In genomic region chr4:180766903-180767302, GRCh38 we compare ENCODE assay signal across 14 cellular contexts.
DNase-seq lines count a peak whose midpoint lies in the region; ATAC-seq and TF ChIP-seq lines count a peak whose summit lies in the region.
"Had no signal": no experiment of that assay in that cellular context is flagged by ENCODE, and none has a peak within 500 bp of the region (broad histone marks: within the 10 kb centered on the region; RNA-seq: fewer than 3 reads in every experiment).

No MANE protein-coding gene starts in this region.

- no peak overlapping the region for H2AFZ ChIP-seq in GM23338

- H3K27me3 Mint-ChIP-seq in GM23338 (ENCODE audit: insufficient read depth, low read depth, poor library complexity) = peaks cover 3% of the 10 kb centered on the region
- H3K27me3 Mint-ChIP-seq in mesothelial cell of epicardium (ENCODE audit: low read depth) = no peaks in the 10 kb centered on the region
- no peaks in the 10 kb centered on the region for H3K27me3 Mint-ChIP-seq in activated CD8-positive, alpha-beta T cell treated with anti-CD3 and anti-CD28 coated beads for 36 hours
- H3K27me3 Mint-ChIP-seq: B cell; CD4-positive, alpha-beta memory T cell had no signal

- H3K9me3 Mint-ChIP-seq in GM23338 (no peaks in the 10 kb centered on the region), mesothelial cell of epicardium (no peaks in the 10 kb centered on the region)
- H3K9me3 Mint-ChIP-seq in activated CD8-positive, alpha-beta T cell treated with anti-CD3 and anti-CD28 coated beads for 36 hours = no peaks in the 10 kb centered on the region

- TF ChIP-seq EP300 in tibial nerve (IDR thresholded peaks at IDR 0.05) = no peak

- H4K20me1 ChIP-seq in GM23338 (replicated peaks; ENCODE audit: insufficient read depth) = no peaks in the 10 kb centered on the region

- H3K9ac ChIP-seq in HUES64 (ENCODE audit: low read depth, low read length) = no peak overlapping the region

- TF ChIP-seq POLR2A in tibial nerve (IDR thresholded peaks at IDR 0.05) = no peak

- H3K36me3 Mint-ChIP-seq in GM23338 (ENCODE audit: low read depth) (no peaks in the 10 kb centered on the region), mesothelial cell of epicardium (no peaks in the 10 kb centered on the region)
- H3K36me3 Mint-ChIP-seq in activated CD8-positive, alpha-beta T cell treated with anti-CD3 and anti-CD28 coated beads for 36 hours (ENCODE audit: low read depth) = no peaks in the 10 kb centered on the region
- H3K36me3 Mint-ChIP-seq: CD4-positive, alpha-beta memory T cell had no signal

- peak overlapping the region; percentile 0; the same call in 1 of the 2 replicates for H3K4me2 ChIP-seq in GM23338

- peak overlapping the region; percentile 90 for H3K27ac Mint-ChIP-seq in GM23338
- H3K27ac Mint-ChIP-seq in mesothelial cell of epicardium = peak overlapping the region; percentile 8
- no peak overlapping the region for H3K27ac Mint-ChIP-seq in activated CD8-positive, alpha-beta T cell treated with anti-CD3 and anti-CD28 coated beads for 36 hours
- H3K27ac Mint-ChIP-seq: B cell; CD4-positive, alpha-beta memory T cell had no signal

- TF ChIP-seq CTCF in GM23338 (conservative IDR thresholded peaks at IDR 0.05; ENCODE audit: low read depth in 2 of 2) (no peak), mesothelial cell of epicardium (IDR thresholded peaks at IDR 0.05; ENCODE audit: unreplicated experiment) (no peak), tibial nerve (IDR thresholded peaks at IDR 0.05) (no peak)
- TF ChIP-seq CTCF in activated CD8-positive, alpha-beta T cell treated with anti-CD3 and anti-CD28 coated beads for 36 hours (IDR thresholded peaks at IDR 0.05) = no peak

- ATAC-seq in GM23338 = peak; percentile 53
- no peak for ATAC-seq in activated CD8-positive, alpha-beta T cell treated with anti-CD3 and anti-CD28 coated beads for 36 hours
- ATAC-seq: HepG2, SK-N-SH treated with all-trans-retinoic acid at 6 μM for 48 hours had no signal

- POLR2A ChIA-PET in activated CD8-positive, alpha-beta T cell treated with anti-CD3 and anti-CD28 coated beads for 36 hours (lab: Charles Lee) = no interaction called here

- 89% methylated on average over 6 of the region's 6 CpGs for WGBS in HUES64
- WGBS in tibial nerve, 2 donors = 54 to 55% methylated on average over 6 of the region's 6 CpGs

- H3K4me1 ChIP-seq in GM23338 (ENCODE audit: insufficient read depth) = peaks cover 13% of the 10 kb centered on the region; the same call in 1 of the 2 replicates
- H3K4me1 ChIP-seq in HUES64 (ENCODE audit: insufficient read depth, low read length) = peaks cover 21% of the 10 kb centered on the region
- peaks cover 0 to 3% (median 0%) of the 10 kb centered on the region in 4 donors for H3K4me1 ChIP-seq in tibial nerve
- H3K4me1 ChIP-seq: Peyer's patch had no signal

- DNase-seq in GM23338 (ENCODE audit: low spot score) = no peak
- DNase-seq in astrocyte of the hippocampus (ENCODE audit: low read depth, low spot score) = peak; percentile 47
- DNase-seq in mesothelial cell of epicardium (ENCODE audit: low spot score in 2 of 2, unreplicated experiment in 2 of 2) = no peak
- no peak for DNase-seq in tibial nerve (ENCODE audit: low spot score in 2 of 2)
- DNase-seq in activated CD8-positive, alpha-beta T cell treated with anti-CD3 and anti-CD28 coated beads for 36 hours = no peak
- DNase-seq in NCI-H510A (lab: John Stamatoyannopoulos, UW) = no peak
- DNase-seq: CD4-positive, alpha-beta memory T cell; NCI-H2227 treated with DMSO at 0.1 percent for 48 hours; Peyer's patch; Right ventricle myocardium superior had no signal

- intact Hi-C loops in activated CD8-positive, alpha-beta T cell treated with anti-CD3 and anti-CD28 coated beads for 36 hours (cut with micrococcal nuclease) = no loop called here

- no peaks in the 10 kb centered on the region for H3K27me3 ChIP-seq in GM23338 (ENCODE audit: insufficient read depth)
- no peaks in the 10 kb centered on the region for H3K27me3 ChIP-seq in HUES64 (ENCODE audit: insufficient read depth, low read length)
- H3K27me3 ChIP-seq in tibial nerve = no peaks in the 10 kb centered on the region
- H3K27me3 ChIP-seq: Peyer's patch had no signal

- H3K4me3 Mint-ChIP-seq in GM23338 (peak overlapping the region; percentile 64), mesothelial cell of epicardium (no peak overlapping the region)
- no peak overlapping the region for H3K4me3 Mint-ChIP-seq in activated CD8-positive, alpha-beta T cell treated with anti-CD3 and anti-CD28 coated beads for 36 hours
- H3K4me3 Mint-ChIP-seq: B cell; CD4-positive, alpha-beta memory T cell had no signal

- H3K9me3 ChIP-seq in HUES64 (ENCODE audit: insufficient read depth, low read depth, low read length) = peaks cover 18% of the 10 kb centered on the region
- no peaks in the 10 kb centered on the region for H3K9me3 ChIP-seq in tibial nerve
- H3K9me3 ChIP-seq: Peyer's patch had no signal

- peaks cover 55% of the 10 kb centered on the region for H3K4me1 Mint-ChIP-seq in GM23338
- H3K4me1 Mint-ChIP-seq in mesothelial cell of epicardium = peaks cover 9% of the 10 kb centered on the region
- no peaks in the 10 kb centered on the region for H3K4me1 Mint-ChIP-seq in activated CD8-positive, alpha-beta T cell treated with anti-CD3 and anti-CD28 coated beads for 36 hours (ENCODE audit: low read depth)
- H3K4me1 Mint-ChIP-seq: B cell; CD4-positive, alpha-beta memory T cell had no signal

- CTCF ChIA-PET in activated CD8-positive, alpha-beta T cell treated with anti-CD3 and anti-CD28 coated beads for 36 hours (lab: Charles Lee) = no interaction called here

- no peak overlapping the region for H3K4me3 ChIP-seq in GM23338
- no peak overlapping the region; the same call in 1 of the 2 replicates for H3K4me3 ChIP-seq in HUES64 (ENCODE audit: low read length)
- H3K4me3 ChIP-seq in tibial nerve = no peak overlapping the region
- H3K4me3 ChIP-seq: Peyer's patch had no signal

- H3K27ac ChIP-seq in GM23338 (ENCODE audit: low read depth) (no peak overlapping the region), HUES64 (ENCODE audit: low read depth, low read length) (peak overlapping the region; percentile 35), tibial nerve (no peak overlapping the region)
- H3K27ac ChIP-seq: Peyer's patch had no signal

- H3F3A ChIP-seq in GM23338 (replicated peaks; ENCODE audit: low read depth) = no peaks in the 10 kb centered on the region

- no peaks in the 10 kb centered on the region for H3K36me3 ChIP-seq in GM23338 (ENCODE audit: insufficient read depth)
- no peaks in the 10 kb centered on the region for H3K36me3 ChIP-seq in HUES64 (ENCODE audit: insufficient read depth, low read length)
- H3K36me3 ChIP-seq in tibial nerve = no peaks in the 10 kb centered on the region
- H3K36me3 ChIP-seq: Peyer's patch had no signal

- no peaks in the 10 kb centered on the region for H3K9me2 ChIP-seq in GM23338 (ENCODE audit: insufficient read depth)

- H3K79me2 ChIP-seq in GM23338 (replicated peaks; ENCODE audit: insufficient read depth) = no peaks in the 10 kb centered on the region

TF ChIP-seq in GM23338, 12 proteins besides CTCF, POLR2A, EP300 and RAD21:
- TF ChIP-seq ZNF331 (CRISPR knock-in tag; IDR thresholded peaks at IDR 0.05; ENCODE audit: low read depth) (no peak), ZNF114 (CRISPR knock-in tag; IDR thresholded peaks at IDR 0.05) (no peak), EZH2 (IDR thresholded peaks at IDR 0.05; ENCODE audit: low read depth, unreplicated experiment) (no peak), POLR2AphosphoS5 (IDR thresholded peaks at IDR 0.05; ENCODE audit: low read depth) (no peak), CREB1 (CRISPR knock-in tag; IDR thresholded peaks at IDR 0.05; ENCODE audit: low read depth) (no peak), EZH2phosphoT487 (IDR thresholded peaks at IDR 0.05; ENCODE audit: unreplicated experiment) (no peak), REST (IDR thresholded peaks at IDR 0.05; ENCODE audit: unreplicated experiment) (no peak)
